8 cellular contexts compared by ENCODE assay signal in the genomic region with DNA sequence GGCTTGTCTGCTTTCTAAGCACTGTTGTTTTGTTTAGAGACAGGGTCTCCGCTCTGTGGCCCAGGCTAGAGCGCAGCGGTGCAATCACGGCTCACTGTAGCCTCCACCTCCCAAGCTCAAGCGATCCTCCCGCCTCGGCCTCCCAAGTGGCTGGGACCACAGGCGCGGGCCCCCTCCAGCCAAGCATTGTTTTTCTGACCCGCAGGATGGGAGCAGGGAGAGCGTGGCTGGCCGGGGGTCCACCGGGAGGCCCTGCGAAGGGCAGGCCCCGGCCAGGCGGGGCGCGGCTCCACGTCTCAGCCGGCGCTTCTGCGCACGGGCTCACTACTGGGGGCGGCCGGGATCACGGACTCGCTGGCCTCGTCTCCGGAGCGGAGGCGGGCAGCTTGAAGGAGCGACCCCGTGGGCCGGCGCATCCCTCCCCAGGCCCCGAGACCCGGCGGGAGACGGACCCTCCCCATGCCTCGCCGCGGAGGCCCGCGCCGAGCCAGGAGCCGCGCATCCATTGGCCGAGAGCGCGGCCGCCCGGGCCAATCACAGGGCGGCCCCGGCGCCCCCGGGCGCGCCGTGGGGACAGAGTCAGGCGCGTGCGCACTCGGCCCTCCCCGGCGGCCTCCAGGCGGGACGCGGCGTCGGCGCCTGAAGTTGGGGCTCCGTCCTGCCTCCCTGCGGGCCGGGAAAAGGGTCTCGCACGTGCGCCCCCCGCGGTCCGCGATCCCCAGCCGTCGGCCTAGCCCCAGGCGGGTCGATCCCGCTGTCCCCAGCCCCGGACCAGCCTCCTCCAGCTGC. TPM values are rescaled to one million over a fixed set of nuclear protein-coding genes. Genes with fewer than 3 reads are reported as not detected.
DNase-seq lines count a peak whose midpoint lies in the region; ATAC-seq and TF ChIP-seq lines count a peak whose summit lies in the region.

No MANE protein-coding gene starts in this region.

- no peak overlapping the region for H3K27ac Mint-ChIP-seq in CD4-positive, CD25-positive, alpha-beta regulatory T cell
- H3K27ac Mint-ChIP-seq in activated CD4-positive, alpha-beta T cell treated with anti-CD3 and anti-CD28 coated beads, Interleukin-2, amount 10 ng/mL, durations not matched to agents 7 days and 5 days: peak overlapping the region; percentile 36
- no peak overlapping the region for H3K27ac Mint-ChIP-seq in dendritic cell treated with granulocyte-macrophage colony-stimulating factor and Interleukin-4, amounts not matched to agents 40 ng/mL and 50 ng/mL, for 4 days

- no peaks in the 10 kb centered on the region for H3K9me3 ChIP-seq in CD4-positive, CD25-positive, alpha-beta regulatory T cell (ENCODE audit: control insufficient read depth in 2 of 2, low read length in 2 of 2)
- no peaks in the 10 kb centered on the region for H3K9me3 ChIP-seq in right lobe of liver

- CTCF ChIA-PET in activated CD4-positive, alpha-beta T cell treated with anti-CD3 and anti-CD28 coated beads, Interleukin-2, amount 10 ng/mL, durations not matched to agents 7 days and 5 days (lab: Charles Lee): no interaction called here

- no peaks in the 10 kb centered on the region for H3K27me3 ChIP-seq in CD4-positive, CD25-positive, alpha-beta regulatory T cell (ENCODE audit: control insufficient read depth, insufficient read depth, low read length)
- H3K27me3 ChIP-seq in H7 (ENCODE audit: control insufficient read depth, insufficient read depth, low read length) (peaks cover 20% of the 10 kb centered on the region), right lobe of liver (no peaks in the 10 kb centered on the region)

- H3K36me3 Mint-ChIP-seq in CD4-positive, CD25-positive, alpha-beta regulatory T cell: no peaks in the 10 kb centered on the region
- H3K36me3 Mint-ChIP-seq in activated CD4-positive, alpha-beta T cell treated with anti-CD3 and anti-CD28 coated beads, Interleukin-2, amount 10 ng/mL, durations not matched to agents 7 days and 5 days (ENCODE audit: low read depth): no peaks in the 10 kb centered on the region
- H3K36me3 Mint-ChIP-seq in dendritic cell treated with granulocyte-macrophage colony-stimulating factor and Interleukin-4, amounts not matched to agents 40 ng/mL and 50 ng/mL, for 4 days (ENCODE audit: low read depth): no peaks in the 10 kb centered on the region

- H3K27me3 Mint-ChIP-seq in CD4-positive, CD25-positive, alpha-beta regulatory T cell: peaks cover 7% of the 10 kb centered on the region
- peaks cover 10% of the 10 kb centered on the region for H3K27me3 Mint-ChIP-seq in activated CD4-positive, alpha-beta T cell treated with anti-CD3 and anti-CD28 coated beads, Interleukin-2, amount 10 ng/mL, durations not matched to agents 7 days and 5 days
- H3K27me3 Mint-ChIP-seq in dendritic cell treated with granulocyte-macrophage colony-stimulating factor and Interleukin-4, amounts not matched to agents 40 ng/mL and 50 ng/mL, for 4 days: peaks cover 59% of the 10 kb centered on the region

- TF ChIP-seq CTCF in right lobe of liver (IDR thresholded peaks at IDR 0.05): no peak

- POLR2A ChIA-PET in activated CD4-positive, alpha-beta T cell treated with anti-CD3 and anti-CD28 coated beads, Interleukin-2, amount 10 ng/mL, durations not matched to agents 7 days and 5 days (lab: Charles Lee): interaction anchor here (0.6 kb wide), 1 partner anchor 25 kb away, joined by 4 read pairs; the partner anchor contains the start of gene ACTG1

- peaks cover 0 to 9% (median 2%) of the 10 kb centered on the region in 4 donors for H3K4me1 Mint-ChIP-seq in CD4-positive, CD25-positive, alpha-beta regulatory T cell
- H3K4me1 Mint-ChIP-seq in activated CD4-positive, alpha-beta T cell treated with anti-CD3 and anti-CD28 coated beads, Interleukin-2, amount 10 ng/mL, durations not matched to agents 7 days and 5 days: peaks cover 21% of the 10 kb centered on the region
- H3K4me1 Mint-ChIP-seq in dendritic cell treated with granulocyte-macrophage colony-stimulating factor and Interleukin-4, amounts not matched to agents 40 ng/mL and 50 ng/mL, for 4 days (ENCODE audit: low read depth): peaks cover 28% of the 10 kb centered on the region

- H3K4me3 ChIP-seq in CD4-positive, CD25-positive, alpha-beta regulatory T cell (ENCODE audit: low read depth, low read length): no peak overlapping the region
- H3K4me3 ChIP-seq in H7 (ENCODE audit: insufficient read depth, low read depth, low read length) (peak overlapping the region; percentile 52), right lobe of liver (peak overlapping the region; percentile 75 to 93 (median 77))

- no CpG with 5 or more reads among the region's 87 CpGs for WGBS in right lobe of liver (ENCODE audit: insufficient coverage, low coverage, low lambda C conversion rate, missing lambda C conversion rate)

- ATAC-seq in CD4-positive, CD25-positive, alpha-beta regulatory T cell (ENCODE audit: low read depth in 2 of 2): peak; percentile 67 to 71
- ATAC-seq in right lobe of liver (peak; percentile 78 to 87 (median 82)), GM18858 (IDR thresholded peaks at IDR 0.05; ENCODE audit: unreplicated experiment) (no peak)

- TF ChIP-seq POLR2A in right lobe of liver (IDR thresholded peaks at IDR 0.05): peak; percentile 57

- no peaks in the 10 kb centered on the region for H3K9me3 Mint-ChIP-seq in CD4-positive, CD25-positive, alpha-beta regulatory T cell
- H3K9me3 Mint-ChIP-seq in activated CD4-positive, alpha-beta T cell treated with anti-CD3 and anti-CD28 coated beads, Interleukin-2, amount 10 ng/mL, durations not matched to agents 7 days and 5 days: no peaks in the 10 kb centered on the region
- H3K9me3 Mint-ChIP-seq in dendritic cell treated with granulocyte-macrophage colony-stimulating factor and Interleukin-4, amounts not matched to agents 40 ng/mL and 50 ng/mL, for 4 days: no peaks in the 10 kb centered on the region

- H3K36me3 ChIP-seq in CD4-positive, CD25-positive, alpha-beta regulatory T cell (ENCODE audit: control insufficient read depth, insufficient read depth, low read length): no peaks in the 10 kb centered on the region
- H3K36me3 ChIP-seq in H7 (replicated peaks; ENCODE audit: control insufficient read depth, insufficient read depth, low read length): no peaks in the 10 kb centered on the region
- no peaks in the 10 kb centered on the region for H3K36me3 ChIP-seq in right lobe of liver

- peak; percentile 65 to 84 (median 66) for DNase-seq in CD4-positive, CD25-positive, alpha-beta regulatory T cell
- peak; percentile 98 for DNase-seq in H7
- peak; percentile 78 for DNase-seq in NCI-H2171 (lab: John Stamatoyannopoulos, UW)
- DNase-seq in activated CD4-positive, alpha-beta T cell treated with anti-CD3 and anti-CD28 coated beads, Interleukin-2, amount 10 ng/mL, durations not matched to agents 7 days and 5 days: peak; percentile 80
- peak; percentile 81 to 86 (median 83) for DNase-seq in right lobe of liver
- peak; percentile 82 for DNase-seq in stimulated activated CD4-positive, alpha-beta T cell treated with anti-CD3 and anti-CD28 coated beads, Interleukin-4, amount 100 ng/mL, for 24 hours

- H3K27ac ChIP-seq in CD4-positive, CD25-positive, alpha-beta regulatory T cell (ENCODE audit: insufficient read depth, low read length, poor library complexity, severe bottlenecking): peak overlapping the region; percentile 51
- H3K27ac ChIP-seq in right lobe of liver: peak overlapping the region; percentile 76 to 91 (median 80)

- intact Hi-C loops in dendritic cell treated with granulocyte-macrophage colony-stimulating factor and Interleukin-4, amounts not matched to agents 40 ng/mL and 50 ng/mL, for 4 days (cut with micrococcal nuclease): no loop called here
- intact Hi-C loops in right lobe of liver (cut with DNase I): loop anchor here (10.0 kb wide), 2 partner anchors 103 to 203 kb away; no protein-coding TSS in a partner anchor

- H3K4me1 ChIP-seq in CD4-positive, CD25-positive, alpha-beta regulatory T cell (ENCODE audit: control insufficient read depth, insufficient read depth, low read length, poor library complexity, severe bottlenecking): peaks cover 27% of the 10 kb centered on the region
- H3K4me1 ChIP-seq in right lobe of liver: peaks cover 0 to 14% (median 0%) of the 10 kb centered on the region in 4 donors

- peak overlapping the region; percentile 35 to 74 (median 71) for H3K4me3 Mint-ChIP-seq in CD4-positive, CD25-positive, alpha-beta regulatory T cell
- H3K4me3 Mint-ChIP-seq in activated CD4-positive, alpha-beta T cell treated with anti-CD3 and anti-CD28 coated beads, Interleukin-2, amount 10 ng/mL, durations not matched to agents 7 days and 5 days: peak overlapping the region; percentile 56
- H3K4me3 Mint-ChIP-seq in dendritic cell treated with granulocyte-macrophage colony-stimulating factor and Interleukin-4, amounts not matched to agents 40 ng/mL and 50 ng/mL, for 4 days: peak overlapping the region; percentile 58

RNA-seq across cellular contexts. Expression of gene ACTG1, which starts 24.9 kb away (rescaled TPM):
- total RNA-seq in CD4-positive, CD25-positive, alpha-beta regulatory T cell: 1,684 TPM
- polyA plus RNA-seq in CD4-positive, CD25-positive, alpha-beta regulatory T cell: 1,000 to 10,000 TPM; 1,881 to 2,724 (median 2,486) TPM
- total RNA-seq in H7 (2014; rRNA removed; shearing (Covaris generic)): 5,543 and 5,789 TPM in 2 replicates
- total RNA-seq in activated CD4-positive, alpha-beta T cell treated with anti-CD3 and anti-CD28 coated beads, Interleukin-2, amount 10 ng/mL, durations not matched to agents 7 days and 5 days: 1,000 to 10,000 TPM; 4,611 to 5,328 TPM
- total RNA-seq in right lobe of liver: 1,000 to 10,000 TPM in 3 of 6 experiments, 100 to 1,000 TPM in 3; 218 to 2,508 (median 1,326) TPM

RNA-seq across cellular contexts. Expression of gene FSCN2, which starts 40.5 kb away (rescaled TPM):
- total RNA-seq in CD4-positive, CD25-positive, alpha-beta regulatory T cell: 0.74 TPM
- polyA plus RNA-seq in CD4-positive, CD25-positive, alpha-beta regulatory T cell: under 1 TPM in 1 of 4 donors, not detected in 3; 0.17 TPM
- 0.33 TPM in 1 of 2 replicates, not detected in the other for total RNA-seq in H7 (2014; rRNA removed; shearing (Covaris generic))
- total RNA-seq in activated CD4-positive, alpha-beta T cell treated with anti-CD3 and anti-CD28 coated beads, Interleukin-2, amount 10 ng/mL, durations not matched to agents 7 days and 5 days: under 1 TPM; 0.22 to 0.33 TPM
- total RNA-seq in right lobe of liver: under 1 TPM in 1 of 6 experiments, not detected in 5; 0.22 TPM
